1 cellular context compared by ENCODE assay signal in genomic region chr1:67646145-67647035, GRCh38.
TF ChIP-seq lines count a peak whose summit lies in the region.

No MANE protein-coding gene starts in this region.

TF ChIP-seq in K562, 482 proteins besides CTCF, POLR2A, EP300 and RAD21 (continued from another document and continues in another):
- TF ChIP-seq, protein P1, sequence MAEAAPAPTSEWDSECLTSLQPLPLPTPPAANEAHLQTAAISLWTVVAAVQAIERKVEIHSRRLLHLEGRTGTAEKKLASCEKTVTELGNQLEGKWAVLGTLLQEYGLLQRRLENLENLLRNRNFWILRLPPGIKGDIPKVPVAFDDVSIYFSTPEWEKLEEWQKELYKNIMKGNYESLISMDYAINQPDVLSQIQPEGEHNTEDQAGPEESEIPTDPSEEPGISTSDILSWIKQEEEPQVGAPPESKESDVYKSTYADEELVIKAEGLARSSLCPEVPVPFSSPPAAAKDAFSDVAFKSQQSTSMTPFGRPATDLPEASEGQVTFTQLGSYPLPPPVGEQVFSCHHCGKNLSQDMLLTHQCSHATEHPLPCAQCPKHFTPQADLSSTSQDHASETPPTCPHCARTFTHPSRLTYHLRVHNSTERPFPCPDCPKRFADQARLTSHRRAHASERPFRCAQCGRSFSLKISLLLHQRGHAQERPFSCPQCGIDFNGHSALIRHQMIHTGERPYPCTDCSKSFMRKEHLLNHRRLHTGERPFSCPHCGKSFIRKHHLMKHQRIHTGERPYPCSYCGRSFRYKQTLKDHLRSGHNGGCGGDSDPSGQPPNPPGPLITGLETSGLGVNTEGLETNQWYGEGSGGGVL (CRISPR knock-in tag; IDR thresholded peaks at IDR 0.05): no peak
- TF ChIP-seq MITF (IDR thresholded peaks at IDR 0.05): no peak
- TF ChIP-seq TAF9B (IDR thresholded peaks at IDR 0.05; ENCODE audit: partially characterized antibody): peak; percentile 66
- TF ChIP-seq NFE2L1 (tag; IDR thresholded peaks at IDR 0.05; ENCODE audit: borderline replicate concordance, low read depth): peak; percentile 44; the same call in 1 of the 2 replicates
- TF ChIP-seq RNF2 (IDR thresholded peaks at IDR 0.05): peak; percentile 57; the same call in 1 of the 2 replicates
- TF ChIP-seq ZNF263 (CRISPR knock-in tag; IDR thresholded peaks at IDR 0.05; ENCODE audit: borderline replicate concordance): no peak
- TF ChIP-seq CGGBP1 (CRISPR knock-in tag; IDR thresholded peaks at IDR 0.05): no peak
- TF ChIP-seq, protein P2, sequence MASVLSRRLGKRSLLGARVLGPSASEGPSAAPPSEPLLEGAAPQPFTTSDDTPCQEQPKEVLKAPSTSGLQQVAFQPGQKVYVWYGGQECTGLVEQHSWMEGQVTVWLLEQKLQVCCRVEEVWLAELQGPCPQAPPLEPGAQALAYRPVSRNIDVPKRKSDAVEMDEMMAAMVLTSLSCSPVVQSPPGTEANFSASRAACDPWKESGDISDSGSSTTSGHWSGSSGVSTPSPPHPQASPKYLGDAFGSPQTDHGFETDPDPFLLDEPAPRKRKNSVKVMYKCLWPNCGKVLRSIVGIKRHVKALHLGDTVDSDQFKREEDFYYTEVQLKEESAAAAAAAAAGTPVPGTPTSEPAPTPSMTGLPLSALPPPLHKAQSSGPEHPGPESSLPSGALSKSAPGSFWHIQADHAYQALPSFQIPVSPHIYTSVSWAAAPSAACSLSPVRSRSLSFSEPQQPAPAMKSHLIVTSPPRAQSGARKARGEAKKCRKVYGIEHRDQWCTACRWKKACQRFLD (CRISPR knock-in tag; IDR thresholded peaks at IDR 0.05): 0 out of 2 replicates have a peak, but pooled peaks have one; percentile 36
- TF ChIP-seq TAL1 (IDR thresholded peaks at IDR 0.05): peak; percentile 36; the same call in 1 of the 2 replicates
- peak; percentile 65 to 73; a peak in 3 of 4 replicates for TF ChIP-seq KDM1A (IDR thresholded peaks at IDR 0.05)
- TF ChIP-seq TEAD4 (IDR thresholded peaks at IDR 0.05; ENCODE audit: low read length): peak; percentile 46; the same call in 1 of the 2 replicates
- TF ChIP-seq TEAD4 (CRISPR knock-in tag; IDR thresholded peaks at IDR 0.05; ENCODE audit: borderline replicate concordance): no peak
- TF ChIP-seq ZNF740 (CRISPR knock-in tag; IDR thresholded peaks at IDR 0.05): peak; percentile 85
- peak in 1 of 2 experiments; percentile 59; a peak in 1 of 4 replicates for TF ChIP-seq ZNF740 (tag; IDR thresholded peaks at IDR 0.05)
- peak; percentile 89 for TF ChIP-seq JUND (IDR thresholded peaks at IDR 0.05; ENCODE audit: borderline replicate concordance, low read depth, low read length)
- peak; percentile 88; the same call in 2 of the 3 replicates for TF ChIP-seq JUND (tag; IDR thresholded peaks at IDR 0.05; ENCODE audit: borderline replicate concordance, low read depth, low read length)
- TF ChIP-seq LCOR (CRISPR knock-in tag; IDR thresholded peaks at IDR 0.05): peak; percentile 68
- TF ChIP-seq, protein P3, sequence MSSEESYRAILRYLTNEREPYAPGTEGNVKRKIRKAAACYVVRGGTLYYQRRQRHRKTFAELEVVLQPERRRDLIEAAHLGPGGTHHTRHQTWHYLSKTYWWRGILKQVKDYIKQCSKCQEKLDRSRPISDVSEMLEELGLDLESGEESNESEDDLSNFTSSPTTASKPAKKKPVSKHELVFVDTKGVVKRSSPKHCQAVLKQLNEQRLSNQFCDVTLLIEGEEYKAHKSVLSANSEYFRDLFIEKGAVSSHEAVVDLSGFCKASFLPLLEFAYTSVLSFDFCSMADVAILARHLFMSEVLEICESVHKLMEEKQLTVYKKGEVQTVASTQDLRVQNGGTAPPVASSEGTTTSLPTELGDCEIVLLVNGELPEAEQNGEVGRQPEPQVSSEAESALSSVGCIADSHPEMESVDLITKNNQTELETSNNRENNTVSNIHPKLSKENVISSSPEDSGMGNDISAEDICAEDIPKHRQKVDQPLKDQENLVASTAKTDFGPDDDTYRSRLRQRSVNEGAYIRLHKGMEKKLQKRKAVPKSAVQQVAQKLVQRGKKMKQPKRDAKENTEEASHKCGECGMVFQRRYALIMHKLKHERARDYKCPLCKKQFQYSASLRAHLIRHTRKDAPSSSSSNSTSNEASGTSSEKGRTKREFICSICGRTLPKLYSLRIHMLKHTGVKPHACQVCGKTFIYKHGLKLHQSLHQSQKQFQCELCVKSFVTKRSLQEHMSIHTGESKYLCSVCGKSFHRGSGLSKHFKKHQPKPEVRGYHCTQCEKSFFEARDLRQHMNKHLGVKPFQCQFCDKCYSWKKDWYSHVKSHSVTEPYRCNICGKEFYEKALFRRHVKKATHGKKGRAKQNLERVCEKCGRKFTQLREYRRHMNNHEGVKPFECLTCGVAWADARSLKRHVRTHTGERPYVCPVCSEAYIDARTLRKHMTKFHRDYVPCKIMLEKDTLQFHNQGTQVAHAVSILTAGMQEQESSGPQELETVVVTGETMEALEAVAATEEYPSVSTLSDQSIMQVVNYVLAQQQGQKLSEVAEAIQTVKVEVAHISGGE (CRISPR knock-in tag; IDR thresholded peaks at IDR 0.05): no peak
- peak; percentile 44; the same call in 1 of the 2 replicates for TF ChIP-seq STAT5A (IDR thresholded peaks at IDR 0.05; ENCODE audit: borderline replicate concordance, low read length)
- TF ChIP-seq MEF2D (tag; conservative IDR thresholded peaks at IDR 0.05; ENCODE audit: low read depth): no peak
- TF ChIP-seq E2F5 (CRISPR knock-in tag; IDR thresholded peaks at IDR 0.05): no peak
- TF ChIP-seq MYNN (IDR thresholded peaks at IDR 0.05): peak; percentile 22; the same call in 1 of the 2 replicates
- no peak for TF ChIP-seq MYNN (CRISPR knock-in tag; IDR thresholded peaks at IDR 0.05)
- no peak for TF ChIP-seq HDGF (IDR thresholded peaks at IDR 0.05)
- TF ChIP-seq MNT (conservative IDR thresholded peaks at IDR 0.05): peak in 1 of 2 experiments; percentile 14; a peak in 2 of 4 replicates
- TF ChIP-seq STAT6 (CRISPR knock-in tag; IDR thresholded peaks at IDR 0.05): no peak
- 0 out of 2 replicates have a peak, but pooled peaks have one; percentile 19 for TF ChIP-seq EHMT2 (IDR thresholded peaks at IDR 0.05)
- 0 out of 2 replicates have a peak, but pooled peaks have one; percentile 22 for TF ChIP-seq CHAMP1 (IDR thresholded peaks at IDR 0.05)
- no peak for TF ChIP-seq KDM2B (CRISPR knock-in tag; IDR thresholded peaks at IDR 0.05)
- no peak for TF ChIP-seq ZNF23 (CRISPR knock-in tag; IDR thresholded peaks at IDR 0.05)
- TF ChIP-seq, protein P4, sequence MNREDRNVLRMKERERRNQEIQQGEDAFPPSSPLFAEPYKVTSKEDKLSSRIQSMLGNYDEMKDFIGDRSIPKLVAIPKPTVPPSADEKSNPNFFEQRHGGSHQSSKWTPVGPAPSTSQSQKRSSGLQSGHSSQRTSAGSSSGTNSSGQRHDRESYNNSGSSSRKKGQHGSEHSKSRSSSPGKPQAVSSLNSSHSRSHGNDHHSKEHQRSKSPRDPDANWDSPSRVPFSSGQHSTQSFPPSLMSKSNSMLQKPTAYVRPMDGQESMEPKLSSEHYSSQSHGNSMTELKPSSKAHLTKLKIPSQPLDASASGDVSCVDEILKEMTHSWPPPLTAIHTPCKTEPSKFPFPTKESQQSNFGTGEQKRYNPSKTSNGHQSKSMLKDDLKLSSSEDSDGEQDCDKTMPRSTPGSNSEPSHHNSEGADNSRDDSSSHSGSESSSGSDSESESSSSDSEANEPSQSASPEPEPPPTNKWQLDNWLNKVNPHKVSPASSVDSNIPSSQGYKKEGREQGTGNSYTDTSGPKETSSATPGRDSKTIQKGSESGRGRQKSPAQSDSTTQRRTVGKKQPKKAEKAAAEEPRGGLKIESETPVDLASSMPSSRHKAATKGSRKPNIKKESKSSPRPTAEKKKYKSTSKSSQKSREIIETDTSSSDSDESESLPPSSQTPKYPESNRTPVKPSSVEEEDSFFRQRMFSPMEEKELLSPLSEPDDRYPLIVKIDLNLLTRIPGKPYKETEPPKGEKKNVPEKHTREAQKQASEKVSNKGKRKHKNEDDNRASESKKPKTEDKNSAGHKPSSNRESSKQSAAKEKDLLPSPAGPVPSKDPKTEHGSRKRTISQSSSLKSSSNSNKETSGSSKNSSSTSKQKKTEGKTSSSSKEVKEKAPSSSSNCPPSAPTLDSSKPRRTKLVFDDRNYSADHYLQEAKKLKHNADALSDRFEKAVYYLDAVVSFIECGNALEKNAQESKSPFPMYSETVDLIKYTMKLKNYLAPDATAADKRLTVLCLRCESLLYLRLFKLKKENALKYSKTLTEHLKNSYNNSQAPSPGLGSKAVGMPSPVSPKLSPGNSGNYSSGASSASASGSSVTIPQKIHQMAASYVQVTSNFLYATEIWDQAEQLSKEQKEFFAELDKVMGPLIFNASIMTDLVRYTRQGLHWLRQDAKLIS (CRISPR knock-in tag; IDR thresholded peaks at IDR 0.05): 0 out of 2 replicates have a peak, but pooled peaks have one; percentile 28
- peak; percentile 73 for TF ChIP-seq SMARCE1 (IDR thresholded peaks at IDR 0.05)
- TF ChIP-seq, protein P5, sequence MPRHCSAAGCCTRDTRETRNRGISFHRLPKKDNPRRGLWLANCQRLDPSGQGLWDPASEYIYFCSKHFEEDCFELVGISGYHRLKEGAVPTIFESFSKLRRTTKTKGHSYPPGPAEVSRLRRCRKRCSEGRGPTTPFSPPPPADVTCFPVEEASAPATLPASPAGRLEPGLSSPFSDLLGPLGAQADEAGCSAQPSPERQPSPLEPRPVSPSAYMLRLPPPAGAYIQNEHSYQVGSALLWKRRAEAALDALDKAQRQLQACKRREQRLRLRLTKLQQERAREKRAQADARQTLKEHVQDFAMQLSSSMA (CRISPR knock-in tag; IDR thresholded peaks at IDR 0.05): no peak
- TF ChIP-seq SAP30 (IDR thresholded peaks at IDR 0.05; ENCODE audit: borderline replicate concordance, insufficient read depth, low read depth, low read length, poor library complexity, severe bottlenecking): no peak
